15 cellular contexts compared by ENCODE assay signal in the genomic region with DNA sequence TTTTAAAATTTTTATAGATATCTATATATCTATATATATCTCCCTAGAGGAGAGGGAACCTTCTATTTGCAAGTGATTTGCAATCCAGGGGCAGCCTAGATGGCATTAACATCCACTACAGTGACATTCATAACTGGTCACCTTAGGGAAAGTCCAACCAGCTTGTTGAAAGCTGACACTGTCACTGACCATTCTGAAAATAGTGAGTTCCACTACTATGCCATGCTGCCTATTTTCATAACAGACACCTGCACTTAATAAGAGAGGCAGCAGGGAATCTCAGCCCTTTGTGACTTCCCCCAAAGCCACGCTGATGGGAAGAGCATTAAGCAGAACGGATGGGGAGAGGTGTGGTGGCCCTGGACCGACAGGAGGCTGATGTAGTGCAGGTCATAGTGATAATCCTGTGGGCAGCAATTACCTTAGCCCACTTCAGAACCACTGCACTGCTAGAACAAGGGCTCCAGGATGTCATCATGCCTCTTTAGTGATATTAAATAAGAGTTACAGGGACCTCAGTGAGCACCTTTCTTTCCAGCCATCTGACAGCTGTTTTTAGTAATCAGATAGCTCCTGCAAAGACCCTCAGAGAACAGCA. TPM values are rescaled to one million over a fixed set of nuclear protein-coding genes. Genes with fewer than 3 reads are reported as not detected.
DNase-seq lines count a peak whose midpoint lies in the region; ATAC-seq and TF ChIP-seq lines count a peak whose summit lies in the region.
"Had no signal": no experiment of that assay in that cellular context is flagged by ENCODE, and none has a peak within 500 bp of the region (broad histone marks: within the 10 kb centered on the region; RNA-seq: fewer than 3 reads in every experiment).

No MANE protein-coding gene starts in this region.

- no peaks in the 10 kb centered on the region for H3K9me3 Mint-ChIP-seq in activated T-cell treated with anti-CD3 and anti-CD28 coated beads, Interleukin-2, amount 50 U/mL, for 72 hours
- peaks cover 4% of the 10 kb centered on the region for H3K9me3 Mint-ChIP-seq in activated T-cell treated with anti-CD3 and anti-CD28 coated beads, Interleukin-2, amount 50 U/mL, for 4 hours
- peaks cover 2% of the 10 kb centered on the region for H3K9me3 Mint-ChIP-seq in activated CD4-positive, alpha-beta memory T cell treated with anti-CD3 and anti-CD28 coated beads for 36 hours
- H3K9me3 Mint-ChIP-seq in naive thymus-derived CD4-positive, alpha-beta T cell, result peaks cover 0 to 8% (median 0%) of the 10 kb centered on the region in 11 donors

- peak overlapping the region in 1 of 2 donors; percentile 58 for H3K4me3 Mint-ChIP-seq in activated T-cell treated with anti-CD3 and anti-CD28 coated beads, Interleukin-2, amount 50 U/mL, for 72 hours
- no peak overlapping the region for H3K4me3 Mint-ChIP-seq in activated T-cell treated with anti-CD3 and anti-CD28 coated beads, Interleukin-2, amount 50 U/mL, for 4 hours
- no peak overlapping the region for H3K4me3 Mint-ChIP-seq in activated CD4-positive, alpha-beta memory T cell treated with anti-CD3 and anti-CD28 coated beads for 36 hours
- H3K4me3 Mint-ChIP-seq in naive thymus-derived CD4-positive, alpha-beta T cell, result peak overlapping the region in 1 of 10 donors; percentile 38

- H3K4me1 ChIP-seq in Loucy (ENCODE audit: insufficient read depth, low read length, poor library complexity, severe bottlenecking), result no peaks in the 10 kb centered on the region
- peaks cover 19 to 23% of the 10 kb centered on the region in 2 donors for H3K4me1 ChIP-seq in naive thymus-derived CD4-positive, alpha-beta T cell (ENCODE audit: control insufficient read depth in 2 of 2, insufficient read depth in 2 of 2, low read length in 2 of 2)
- H3K4me1 ChIP-seq: lower lobe of right lung had no signal

- no peaks in the 10 kb centered on the region for H4K20me1 ChIP-seq in Loucy (ENCODE audit: insufficient read depth, low read length, poor library complexity, severe bottlenecking)

- ATAC-seq in activated T-cell treated with anti-CD3 and anti-CD28 coated beads, Interleukin-2, amount 50 U/mL, for 72 hours (replicated peaks in 1 of 2), result peak in 1 of 2 donors; percentile 24
- no peak for ATAC-seq in activated T-cell treated with anti-CD3 and anti-CD28 coated beads, Interleukin-2, amount 50 U/mL, for 4 hours
- ATAC-seq in naive thymus-derived CD4-positive, alpha-beta T cell, result no peak
- no peak for ATAC-seq in GM18498 (IDR thresholded peaks at IDR 0.05; ENCODE audit: unreplicated experiment)
- ATAC-seq in sciatic nerve, result no peak
- ATAC-seq: lower lobe of right lung, SK-N-SH treated with all-trans-retinoic acid at 6 μM for 48 hours had no signal

- intact Hi-C loops in activated CD4-positive, alpha-beta memory T cell treated with anti-CD3 and anti-CD28 coated beads for 36 hours (cut with micrococcal nuclease), result loop anchor here (2.0 kb wide), 1 partner anchor 14 kb away; no protein-coding TSS in a partner anchor
- intact Hi-C loops in naive thymus-derived CD4-positive, alpha-beta T cell (cut with micrococcal nuclease), result loop anchor here in 1 of 2 donors (1.0 kb wide), 1 partner anchor 8 kb away; no protein-coding TSS in a partner anchor
- intact Hi-C loops in sciatic nerve (cut with DNase I), result no loop called here

- POLR2A ChIA-PET in activated CD4-positive, alpha-beta memory T cell treated with anti-CD3 and anti-CD28 coated beads for 36 hours (lab: Charles Lee), result interaction anchor here (1.0 to 2.1 kb wide), 2 partner anchors 33 to 39 kb away, joined by 3 to 4 read pairs; no protein-coding TSS in a partner anchor
- POLR2A ChIA-PET in naive thymus-derived CD4-positive, alpha-beta T cell (lab: Charles Lee), result no interaction called here

- TF ChIP-seq CTCF in Loucy (conservative IDR thresholded peaks at IDR 0.05; ENCODE audit: low read length), result no peak

- CTCF ChIA-PET in activated CD4-positive, alpha-beta memory T cell treated with anti-CD3 and anti-CD28 coated beads for 36 hours (lab: Charles Lee), result interaction anchor here (1.1 to 3.8 kb wide), 18 partner anchors 8 to 163 kb away, joined by 3 to 35 read pairs (median 6); a partner anchor contains a TSS
- CTCF ChIA-PET in naive thymus-derived CD4-positive, alpha-beta T cell (lab: Charles Lee), result interaction anchor here (1.1 to 2.9 kb wide), 8 partner anchors 8 to 182 kb away, joined by 3 to 11 read pairs (median 4); no protein-coding TSS in a partner anchor

- no peaks in the 10 kb centered on the region for H3K9me2 ChIP-seq in Loucy (replicated peaks; ENCODE audit: low read depth, low read length)

- H3K36me3 ChIP-seq in Loucy (ENCODE audit: insufficient read depth, low read length), result no peaks in the 10 kb centered on the region
- no peaks in the 10 kb centered on the region for H3K36me3 ChIP-seq in naive thymus-derived CD4-positive, alpha-beta T cell (ENCODE audit: control insufficient read depth in 2 of 3, insufficient read depth in 3 of 3, low read length in 3 of 3)
- H3K36me3 ChIP-seq: lower lobe of right lung, Peyer's patch had no signal

- peak overlapping the region; percentile 83 for H3K27ac Mint-ChIP-seq in activated T-cell treated with anti-CD3 and anti-CD28 coated beads, Interleukin-2, amount 50 U/mL, for 72 hours
- H3K27ac Mint-ChIP-seq in activated CD4-positive, alpha-beta memory T cell treated with anti-CD3 and anti-CD28 coated beads for 36 hours, result peak overlapping the region; percentile 58
- H3K27ac Mint-ChIP-seq in naive thymus-derived CD4-positive, alpha-beta T cell, result peak overlapping the region; percentile 56 to 87 (median 79)

- H3F3A ChIP-seq in Loucy (ENCODE audit: low read depth), result no peaks in the 10 kb centered on the region

- H3K36me3 Mint-ChIP-seq in activated T-cell treated with anti-CD3 and anti-CD28 coated beads, Interleukin-2, amount 50 U/mL, for 72 hours (ENCODE audit: insufficient read depth in 2 of 2), result peaks cover 2 to 5% of the 10 kb centered on the region in 2 donors
- peaks cover 4% of the 10 kb centered on the region for H3K36me3 Mint-ChIP-seq in activated T-cell treated with anti-CD3 and anti-CD28 coated beads, Interleukin-2, amount 50 U/mL, for 4 hours (ENCODE audit: insufficient read depth)
- peaks cover 2% of the 10 kb centered on the region for H3K36me3 Mint-ChIP-seq in activated CD4-positive, alpha-beta memory T cell treated with anti-CD3 and anti-CD28 coated beads for 36 hours
- peaks cover 0 to 26% (median 4%) of the 10 kb centered on the region in 5 donors for H3K36me3 Mint-ChIP-seq in naive thymus-derived CD4-positive, alpha-beta T cell

- H2AFZ ChIP-seq in Loucy (ENCODE audit: low read length), result 0 out of 2 replicates have a peak overlapping the region, but pooled peaks have one; percentile 29

- DNase-seq in activated T-cell treated with anti-CD3 and anti-CD28 coated beads, Interleukin-2, amount 50 U/mL, for 72 hours, result no peak
- no peak for DNase-seq in activated T-cell treated with anti-CD3 and anti-CD28 coated beads, Interleukin-2, amount 50 U/mL, for 4 hours
- no peak for DNase-seq in activated CD4-positive, alpha-beta memory T cell treated with anti-CD3 and anti-CD28 coated beads for 36 hours
- DNase-seq in naive thymus-derived CD4-positive, alpha-beta T cell, result no peak
- DNase-seq in NCI-H1048 (lab: John Stamatoyannopoulos, UW) (no peak), sciatic nerve (ENCODE audit: low spot score) (no peak)
- DNase-seq: amniotic stem cell; central memory CD4-positive, alpha-beta T cell; effector CD4-positive, alpha-beta T cell; lower lobe of right lung; NCI-H1694 treated with DMSO at 0.1 percent for 48 hours; Peyer's patch had no signal

- peak overlapping the region; percentile 15 for H3K27ac ChIP-seq in naive thymus-derived CD4-positive, alpha-beta T cell (ENCODE audit: low read depth, low read length)
- H3K27ac ChIP-seq: lower lobe of right lung, Peyer's patch had no signal

- peaks cover 74% of the 10 kb centered on the region for H3K4me1 Mint-ChIP-seq in activated T-cell treated with anti-CD3 and anti-CD28 coated beads, Interleukin-2, amount 50 U/mL, for 72 hours (ENCODE audit: low read depth)
- peaks cover 85% of the 10 kb centered on the region for H3K4me1 Mint-ChIP-seq in activated T-cell treated with anti-CD3 and anti-CD28 coated beads, Interleukin-2, amount 50 U/mL, for 4 hours (ENCODE audit: low read depth)
- peaks cover 86% of the 10 kb centered on the region for H3K4me1 Mint-ChIP-seq in activated CD4-positive, alpha-beta memory T cell treated with anti-CD3 and anti-CD28 coated beads for 36 hours (ENCODE audit: low read depth)
- H3K4me1 Mint-ChIP-seq in naive thymus-derived CD4-positive, alpha-beta T cell, result peaks cover 45 to 95% (median 86%) of the 10 kb centered on the region in 7 donors

- no peak overlapping the region for H3K9ac ChIP-seq in Loucy (ENCODE audit: low read depth, low read length, poor library complexity, severe bottlenecking)

- H3K79me2 ChIP-seq in Loucy (ENCODE audit: insufficient read depth, low read length), result no peaks in the 10 kb centered on the region

- no peak overlapping the region for H3K4me3 ChIP-seq in Loucy (ENCODE audit: low read length, poor library complexity, severe bottlenecking)
- no peak overlapping the region for H3K4me3 ChIP-seq in naive thymus-derived CD4-positive, alpha-beta T cell (ENCODE audit: low read length)
- H3K4me3 ChIP-seq: lower lobe of right lung, Peyer's patch had no signal

- H3K27me3 ChIP-seq in Loucy (ENCODE audit: insufficient read depth, low read length, poor library complexity, severe bottlenecking), result no peaks in the 10 kb centered on the region
- H3K27me3 ChIP-seq in naive thymus-derived CD4-positive, alpha-beta T cell (ENCODE audit: control insufficient read depth in 2 of 2, insufficient read depth in 2 of 2, low read length in 2 of 2), result no peaks in the 10 kb centered on the region
- H3K27me3 ChIP-seq: Peyer's patch had no signal

- H3K9me3 ChIP-seq in Loucy (ENCODE audit: insufficient read depth, low read depth, low read length), result no peaks in the 10 kb centered on the region
- H3K9me3 ChIP-seq in naive thymus-derived CD4-positive, alpha-beta T cell (ENCODE audit: control insufficient read depth in 2 of 3, low read length in 3 of 3), result no peaks in the 10 kb centered on the region
- H3K9me3 ChIP-seq: lower lobe of right lung, Peyer's patch had no signal

- H3K4me2 ChIP-seq in Loucy (ENCODE audit: low read depth, low read length, poor library complexity, severe bottlenecking), result no peak overlapping the region

- H3K27me3 Mint-ChIP-seq in activated T-cell treated with anti-CD3 and anti-CD28 coated beads, Interleukin-2, amount 50 U/mL, for 72 hours (ENCODE audit: low read depth), result no peaks in the 10 kb centered on the region
- no peaks in the 10 kb centered on the region for H3K27me3 Mint-ChIP-seq in activated T-cell treated with anti-CD3 and anti-CD28 coated beads, Interleukin-2, amount 50 U/mL, for 4 hours (ENCODE audit: low read depth)
- H3K27me3 Mint-ChIP-seq in activated CD4-positive, alpha-beta memory T cell treated with anti-CD3 and anti-CD28 coated beads for 36 hours, result no peaks in the 10 kb centered on the region
- no peaks in the 10 kb centered on the region for H3K27me3 Mint-ChIP-seq in naive thymus-derived CD4-positive, alpha-beta T cell

RNA-seq across cellular contexts. Expression of a gene that starts 51.3 kb away (rescaled TPM):
- total RNA-seq in activated T-cell treated with anti-CD3 and anti-CD28 coated beads, Interleukin-2, amount 50 U/mL, for 72 hours, result 10 to 100 TPM; 19.9 to 32.3 TPM
- total RNA-seq in activated T-cell treated with anti-CD3 and anti-CD28 coated beads, Interleukin-2, amount 50 U/mL, for 4 hours, result 10 to 100 TPM in 2 of 3 donors, 1 to 10 TPM in 1; 7.4 to 13.2 (median 10.6) TPM
- total RNA-seq in activated CD4-positive, alpha-beta memory T cell treated with anti-CD3 and anti-CD28 coated beads for 36 hours, result 10 to 100 TPM; 20.0 to 22.7 TPM
- 10 to 100 TPM; 10.2 to 55.5 (median 24.8) TPM for total RNA-seq in naive thymus-derived CD4-positive, alpha-beta T cell
- 1 to 10 TPM; 7.3 to 8.1 TPM for polyA plus RNA-seq in naive thymus-derived CD4-positive, alpha-beta T cell
- total RNA-seq in sciatic nerve, result 7.0 TPM
